ENCODE assay signal across 20 cellular contexts in genomic region chr11:7444582-7444981, GRCh38. TPM values are rescaled to one million over a fixed set of nuclear protein-coding genes. Genes with fewer than 3 reads are reported as not detected.
DNase-seq lines count a peak whose midpoint lies in the region; ATAC-seq and TF ChIP-seq lines count a peak whose summit lies in the region.
"Had no signal": no experiment of that assay in that cellular context is flagged by ENCODE, and none has a peak within 500 bp of the region (broad histone marks: within the 10 kb centered on the region; RNA-seq: fewer than 3 reads in every experiment).

No MANE protein-coding gene starts in this region.

- ATAC-seq in right cardiac atrium, result no peak
- no peak for ATAC-seq in Right ventricle myocardium superior (ENCODE audit: poor library complexity)
- ATAC-seq in GM19463 (IDR thresholded peaks at IDR 0.05; ENCODE audit: unreplicated experiment), result no peak

- no peaks in the 10 kb centered on the region for H3K79me2 ChIP-seq in mesendoderm (ENCODE audit: control insufficient read depth, insufficient read depth, low read length)

- 64% methylated on average over 2 of the region's 2 CpGs for WGBS in right cardiac atrium
- WGBS in mesendoderm (ENCODE audit: extremely low coverage, insufficient coverage, low lambda C conversion rate), result no CpG with 5 or more reads among the region's 2 CpGs

- H3K9me3 ChIP-seq in right cardiac atrium (ENCODE audit: control insufficient read depth, low read length), result no peaks in the 10 kb centered on the region
- H3K9me3 ChIP-seq: BE2C, Caco-2, HAP-1, SK-N-SH had no signal

- H3K18ac ChIP-seq in mesendoderm (ENCODE audit: low read length), result no peak overlapping the region

- DNase-seq in right cardiac atrium (peak in 2 of 3 donors; percentile 59 to 65), Right ventricle myocardium superior (no peak), mesendoderm (peak; percentile 83), NCI-H2029 treated with DMSO at 0.1 percent for 48 hours (lab: John Stamatoyannopoulos, UW) (no peak), NCI-H2196 (lab: John Stamatoyannopoulos, UW; ENCODE audit: unreplicated experiment) (no peak), EL (no peak)
- DNase-seq: BE2C; Caco-2; CD4-positive, CD25-positive, alpha-beta regulatory T cell; IMR-90; NCI-H1436; NCI-H1930; NCI-H2171 treated with DMSO at 0.1 percent for 48 hours; NCI-H446 treated with DMSO at 0.1 percent for 48 hours; OCI-M1; SHP77 treated with DMSO at 0.1 percent for 48 hours; SK-N-SH had no signal

- H3K4me3 Mint-ChIP-seq in brain, result no peak overlapping the region
- H3K4me3 Mint-ChIP-seq: CD4-positive, CD25-positive, alpha-beta regulatory T cell had no signal

- no peaks in the 10 kb centered on the region for H3K4me1 ChIP-seq in right cardiac atrium (ENCODE audit: control insufficient read depth, insufficient read depth, low read length)
- peaks cover 2% of the 10 kb centered on the region for H3K4me1 ChIP-seq in mesendoderm (ENCODE audit: control insufficient read depth, low read depth, low read length)
- H3K4me1 ChIP-seq: BE2C, Caco-2, HAP-1 had no signal

- H3K27ac Mint-ChIP-seq in brain, result peak overlapping the region in 3 of 5 experiments; percentile 17 to 36 (median 30)
- H3K27ac Mint-ChIP-seq: CD4-positive, CD25-positive, alpha-beta regulatory T cell had no signal

- H3K36me3 ChIP-seq in mesendoderm (ENCODE audit: control insufficient read depth, insufficient read depth, low read length), result no peaks in the 10 kb centered on the region
- H3K36me3 ChIP-seq: BE2C, HAP-1 had no signal

- no peak overlapping the region for H2BK120ac ChIP-seq in mesendoderm (ENCODE audit: low read depth, low read length)

- TF ChIP-seq CTCF in brain (conservative IDR thresholded peaks at IDR 0.05), result no peak

- no peaks in the 10 kb centered on the region for H3K79me1 ChIP-seq in mesendoderm (ENCODE audit: low read length)

- H3K27me3 Mint-ChIP-seq in brain, result peaks cover 15% of the 10 kb centered on the region
- H3K27me3 Mint-ChIP-seq: CD4-positive, CD25-positive, alpha-beta regulatory T cell had no signal

- H3K27ac ChIP-seq in right cardiac atrium (ENCODE audit: low read length) (no peak overlapping the region), mesendoderm (ENCODE audit: low read depth, low read length) (no peak overlapping the region)

- H3K4me2 ChIP-seq in mesendoderm (ENCODE audit: low read length), result no peak overlapping the region
- H3K4me2 ChIP-seq: SK-N-SH had no signal

- no peak overlapping the region for H4K8ac ChIP-seq in mesendoderm (ENCODE audit: low read depth, low read length)

- no peak overlapping the region for H2BK5ac ChIP-seq in mesendoderm (ENCODE audit: low read length)

- no peaks in the 10 kb centered on the region for H3K27me3 ChIP-seq in right cardiac atrium (ENCODE audit: control insufficient read depth, insufficient read depth)
- no peaks in the 10 kb centered on the region for H3K27me3 ChIP-seq in mesendoderm (ENCODE audit: insufficient read depth, low read length, poor library complexity)
- H3K27me3 ChIP-seq: BE2C had no signal

- H3K4me3 ChIP-seq in right cardiac atrium (ENCODE audit: low read length) (no peak overlapping the region), mesendoderm (ENCODE audit: low read length) (no peak overlapping the region)
- H3K4me3 ChIP-seq: HAP-1 had no signal

- H3K4ac ChIP-seq in mesendoderm (ENCODE audit: low read depth, low read length), result no peak overlapping the region

- H3K9me3 Mint-ChIP-seq in brain, result no peaks in the 10 kb centered on the region
- H3K9me3 Mint-ChIP-seq: CD4-positive, CD25-positive, alpha-beta regulatory T cell had no signal

- no peak overlapping the region for H4K5ac ChIP-seq in mesendoderm (ENCODE audit: low read length)

- intact Hi-C loops in right cardiac atrium (cut with DNase I), result loop anchor here in 1 of 4 donors (5.0 kb wide), 1 partner anchor 347 kb away; no protein-coding TSS in a partner anchor
- intact Hi-C loops in Right ventricle myocardium superior (cut with DNase I), result loop anchor here (5.0 kb wide), 1 partner anchor 302 kb away; no protein-coding TSS in a partner anchor

- no peaks in the 10 kb centered on the region for H3K36me3 Mint-ChIP-seq in brain
- H3K36me3 Mint-ChIP-seq: CD4-positive, CD25-positive, alpha-beta regulatory T cell had no signal

- H2AK5ac ChIP-seq in mesendoderm (ENCODE audit: low read length), result no peak overlapping the region

- H3K56ac ChIP-seq in mesendoderm (ENCODE audit: low read length), result no peak overlapping the region

- no peak overlapping the region for H2BK15ac ChIP-seq in mesendoderm (replicated peaks; ENCODE audit: low read depth)

- H3K9ac ChIP-seq in mesendoderm (ENCODE audit: low read length), result no peak overlapping the region
- H3K9ac ChIP-seq: SK-N-SH had no signal

- no peak overlapping the region for H3K23ac ChIP-seq in mesendoderm (ENCODE audit: low read length)

- peaks cover 48% of the 10 kb centered on the region for H3K4me1 Mint-ChIP-seq in brain
- H3K4me1 Mint-ChIP-seq: CD4-positive, CD25-positive, alpha-beta regulatory T cell had no signal

RNA-seq across cellular contexts. Expression of gene OLFML1, which starts 40.7 kb away (rescaled TPM):
- 10 to 100 TPM in 3 of 4 donors, 1 to 10 TPM in 1; 7.2 to 16.9 (median 13.6) TPM for total RNA-seq in right cardiac atrium
- 6.9 TPM for polyA plus RNA-seq in right cardiac atrium
- total RNA-seq in Right ventricle myocardium superior, result 6.5 TPM
- polyA plus RNA-seq in brain (ENCODE audit: insufficient read depth, low read depth, low replicate concordance), result 2.3 TPM
- 1.3 TPM for polyA plus RNA-seq in mesendoderm (2013, experiment 1 of 2)
- polyA plus RNA-seq in mesendoderm (2013, experiment 2 of 2), result 1.2 TPM
- total RNA-seq: CD4-positive, CD25-positive, alpha-beta regulatory T cell had no signal
- polyA plus RNA-seq: SK-N-SH had no signal

Comparison
In these comparisons a context has a peak if more than half of its experiments do, and no peak if none do; other contexts are left out.
1. DNase-seq: peak in right cardiac atrium (2 of 3) and mesendoderm (single experiment); none in Right ventricle myocardium superior (single experiment), NCI-H2029 treated with DMSO at 0.1 percent for 48 hours (single experiment), NCI-H2196 (single experiment) and EL (single experiment).